ENCODE assay signal across 9 cellular contexts in genomic region chr19:49468746-49469447, GRCh38. TPM values are rescaled to one million over a fixed set of nuclear protein-coding genes. Genes with fewer than 3 reads are reported as not detected.
A peak's percentile ranks its signal among the peaks of the same experiment; 100 is the strongest.
DNase-seq lines count a peak whose midpoint lies in the region; ATAC-seq and TF ChIP-seq lines count a peak whose summit lies in the region.
"Had no signal": no experiment of that assay in that cellular context is flagged by ENCODE, and none has a peak within 500 bp of the region (broad histone marks: within the 10 kb centered on the region; RNA-seq: fewer than 3 reads in every experiment).

No MANE protein-coding gene starts in this region.

- no peak overlapping the region for H2AFZ ChIP-seq in smooth muscle cell (ENCODE audit: low read depth)

- H3F3A ChIP-seq in smooth muscle cell (ENCODE audit: low read depth) = no peaks in the 10 kb centered on the region

- TF ChIP-seq CTCF in osteocyte (IDR thresholded peaks at IDR 0.05) (no peak), smooth muscle cell (IDR thresholded peaks at IDR 0.05; ENCODE audit: borderline replicate concordance, insufficient read depth, poor library complexity, severe bottlenecking) (no peak)

- 84% methylated on average over 15 of the region's 15 CpGs for WGBS in smooth muscle cell (ENCODE audit: low lambda C conversion rate)

- peak; percentile 72 for DNase-seq in D341Med (ENCODE audit: low spot score)
- DNase-seq in NAMALWA (ENCODE audit: low spot score) = peak; percentile 94
- DNase-seq in activated CD4-positive, alpha-beta memory T cell treated with anti-CD3 and anti-CD28 coated beads for 36 hours = peak; percentile 92
- peak; percentile 60 for DNase-seq in epithelial cell of prostate (ENCODE audit: low read depth, low spot score)
- DNase-seq in osteocyte (ENCODE audit: extremely low spot score, unreplicated experiment) = peak; percentile 90
- DNase-seq in smooth muscle cell (lab: John Stamatoyannopoulos, UW; ENCODE audit: unreplicated experiment) = no peak
- no peak for DNase-seq in NCI-H1105 treated with DMSO at 0.1 percent for 48 hours (lab: John Stamatoyannopoulos, UW)

- no peaks in the 10 kb centered on the region for H4K20me1 ChIP-seq in smooth muscle cell (ENCODE audit: low read depth)

- H3K36me3 ChIP-seq in smooth muscle cell (ENCODE audit: low read depth) = no peaks in the 10 kb centered on the region

- no peak overlapping the region for H3K9ac ChIP-seq in smooth muscle cell (ENCODE audit: low read depth)

- no peaks in the 10 kb centered on the region for H3K9me3 Mint-ChIP-seq in activated CD4-positive, alpha-beta memory T cell treated with anti-CD3 and anti-CD28 coated beads for 36 hours
- H3K9me3 Mint-ChIP-seq in osteocyte (ENCODE audit: unreplicated experiment) = no peaks in the 10 kb centered on the region

- intact Hi-C loops in activated CD4-positive, alpha-beta memory T cell treated with anti-CD3 and anti-CD28 coated beads for 36 hours (cut with micrococcal nuclease) = loop anchor here (1.0 kb wide), 1 partner anchor 16 kb away; the partner anchor contains the start of gene ALDH16A1

- H3K4me3 ChIP-seq in smooth muscle cell = no peak overlapping the region

- H3K4me1 Mint-ChIP-seq in activated CD4-positive, alpha-beta memory T cell treated with anti-CD3 and anti-CD28 coated beads for 36 hours (ENCODE audit: low read depth) = peaks cover 43% of the 10 kb centered on the region
- H3K4me1 Mint-ChIP-seq in osteocyte (ENCODE audit: unreplicated experiment) = peaks cover 13% of the 10 kb centered on the region

- no peak overlapping the region for H3K4me2 ChIP-seq in smooth muscle cell

- no peaks in the 10 kb centered on the region for H3K27me3 ChIP-seq in smooth muscle cell (ENCODE audit: low read depth)
- H3K27me3 ChIP-seq: neutrophil had no signal

- no peaks in the 10 kb centered on the region for H3K4me1 ChIP-seq in smooth muscle cell (ENCODE audit: low read depth)

- no peaks in the 10 kb centered on the region for H3K9me3 ChIP-seq in smooth muscle cell (replicated peaks; ENCODE audit: low read depth)
- H3K9me3 ChIP-seq: neutrophil had no signal

- no peaks in the 10 kb centered on the region for H3K79me2 ChIP-seq in smooth muscle cell (ENCODE audit: low read depth)

- peaks cover 4% of the 10 kb centered on the region for H3K36me3 Mint-ChIP-seq in activated CD4-positive, alpha-beta memory T cell treated with anti-CD3 and anti-CD28 coated beads for 36 hours
- peaks cover 3% of the 10 kb centered on the region for H3K36me3 Mint-ChIP-seq in osteocyte (ENCODE audit: unreplicated experiment)

- H3K27ac ChIP-seq in epithelial cell of prostate (peak overlapping the region; percentile 58), smooth muscle cell (ENCODE audit: low read depth) (no peak overlapping the region)
- H3K27ac ChIP-seq: neutrophil had no signal

- H3K27me3 Mint-ChIP-seq in activated CD4-positive, alpha-beta memory T cell treated with anti-CD3 and anti-CD28 coated beads for 36 hours = no peaks in the 10 kb centered on the region
- H3K27me3 Mint-ChIP-seq in osteocyte (ENCODE audit: unreplicated experiment) = no peaks in the 10 kb centered on the region

- POLR2A ChIA-PET in activated CD4-positive, alpha-beta memory T cell treated with anti-CD3 and anti-CD28 coated beads for 36 hours (lab: Charles Lee) = interaction anchor here (0.7 to 6.4 kb wide), 6 partner anchors 11 to 207 kb away, joined by 3 to 52 read pairs (median 3); partner anchors contain the start of genes ALDH16A1 and PIH1D1

- peak; percentile 61 for ATAC-seq in GM21529 (IDR thresholded peaks at IDR 0.05; ENCODE audit: unreplicated experiment)

- peak overlapping the region; percentile 68 for H3K4me3 Mint-ChIP-seq in activated CD4-positive, alpha-beta memory T cell treated with anti-CD3 and anti-CD28 coated beads for 36 hours
- H3K4me3 Mint-ChIP-seq in osteocyte (ENCODE audit: unreplicated experiment) = peak overlapping the region; percentile 47

- peak overlapping the region; percentile 96 for H3K27ac Mint-ChIP-seq in activated CD4-positive, alpha-beta memory T cell treated with anti-CD3 and anti-CD28 coated beads for 36 hours
- peak overlapping the region; percentile 98 for H3K27ac Mint-ChIP-seq in osteocyte (ENCODE audit: unreplicated experiment)

- CTCF ChIA-PET in activated CD4-positive, alpha-beta memory T cell treated with anti-CD3 and anti-CD28 coated beads for 36 hours (lab: Charles Lee) = interaction anchor here (0.7 to 3.0 kb wide), 6 partner anchors 13 to 244 kb away, joined by 3 to 40 read pairs (median 8); partner anchors contain the start of genes ALDH16A1 and PIH1D1

RNA-seq across cellular contexts. Expression of gene FLT3LG, which starts 5.1 kb away (rescaled TPM):
- 10 to 100 TPM; 50.1 to 51.0 TPM for total RNA-seq in activated CD4-positive, alpha-beta memory T cell treated with anti-CD3 and anti-CD28 coated beads for 36 hours
- total RNA-seq in osteocyte (10.8 and 11.3 TPM in 2 replicates), smooth muscle cell (0.27 and 0.45 TPM in 2 replicates)
- polyA plus RNA-seq in smooth muscle cell = 0.85 and 2.0 TPM in 2 replicates

RNA-seq across cellular contexts. Expression of gene ALDH16A1, which starts 15.9 kb away (rescaled TPM):
- total RNA-seq in activated CD4-positive, alpha-beta memory T cell treated with anti-CD3 and anti-CD28 coated beads for 36 hours = 10 to 100 TPM; 43.7 to 44.2 TPM
- total RNA-seq in osteocyte = 31.8 and 34.0 TPM in 2 replicates
- 10.5 and 18.6 TPM in 2 replicates for total RNA-seq in smooth muscle cell
- 24.6 and 24.7 TPM in 2 replicates for polyA plus RNA-seq in smooth muscle cell

RNA-seq across cellular contexts. Expression of gene PIH1D1, which starts 17.3 kb away (rescaled TPM):
- 100 to 1,000 TPM; 117 to 129 TPM for total RNA-seq in activated CD4-positive, alpha-beta memory T cell treated with anti-CD3 and anti-CD28 coated beads for 36 hours
- total RNA-seq in osteocyte (80.2 and 84.5 TPM in 2 replicates), smooth muscle cell (54.7 and 77.1 TPM in 2 replicates)
- 84.9 and 89.8 TPM in 2 replicates for polyA plus RNA-seq in smooth muscle cell

RNA-seq across cellular contexts. Expression of gene RPL13A, which starts 18.5 kb away (rescaled TPM):
- total RNA-seq in activated CD4-positive, alpha-beta memory T cell treated with anti-CD3 and anti-CD28 coated beads for 36 hours = 1,000 to 10,000 TPM; 4,276 to 4,379 TPM
- 2,592 and 2,617 TPM in 2 replicates for total RNA-seq in osteocyte
- 1,134 and 1,154 TPM in 2 replicates for total RNA-seq in smooth muscle cell
- polyA plus RNA-seq in smooth muscle cell = 732 and 818 TPM in 2 replicates

RNA-seq across cellular contexts. Expression of gene RPS11, which starts 27.3 kb away (rescaled TPM):
- total RNA-seq in activated CD4-positive, alpha-beta memory T cell treated with anti-CD3 and anti-CD28 coated beads for 36 hours = 1,000 to 10,000 TPM; 3,093 to 3,130 TPM
- total RNA-seq in osteocyte (1,892 and 1,912 TPM in 2 replicates), smooth muscle cell (3,115 and 3,456 TPM in 2 replicates)
- 729 and 804 TPM in 2 replicates for polyA plus RNA-seq in smooth muscle cell

Comparison
In these comparisons a context has a peak if more than half of its experiments do, and no peak if none do; other contexts are left out.
1. DNase-seq: peak in D341Med (single experiment), NAMALWA (single experiment), activated CD4-positive, alpha-beta memory T cell treated with anti-CD3 and anti-CD28 coated beads for 36 hours (single experiment), epithelial cell of prostate (single experiment) and osteocyte (single experiment); none in smooth muscle cell (single experiment) and NCI-H1105 treated with DMSO at 0.1 percent for 48 hours (single experiment).